11 cellular contexts compared by ENCODE assay signal in genomic region chr11:77038825-77039326, GRCh38. TPM values are rescaled to one million over a fixed set of nuclear protein-coding genes. Genes with fewer than 3 reads are reported as not detected.
DNase-seq lines count a peak whose midpoint lies in the region; ATAC-seq and TF ChIP-seq lines count a peak whose summit lies in the region.
"Had no signal": no experiment of that assay in that cellular context is flagged by ENCODE, and none has a peak within 500 bp of the region (broad histone marks: within the 10 kb centered on the region; RNA-seq: fewer than 3 reads in every experiment).

No MANE protein-coding gene starts in this region.

- ATAC-seq in GM19395 (IDR thresholded peaks at IDR 0.05; ENCODE audit: unreplicated experiment), result peak; percentile 64

- no peaks in the 10 kb centered on the region for H3K36me3 ChIP-seq in OCI-LY7 (ENCODE audit: insufficient read depth, low read length)
- H3K36me3 ChIP-seq: heart left ventricle had no signal

- TF ChIP-seq CTCF in mesothelial cell of epicardium (IDR thresholded peaks at IDR 0.05; ENCODE audit: unreplicated experiment) (no peak), OCI-LY7 (conservative IDR thresholded peaks at IDR 0.05; ENCODE audit: low read length) (no peak), foreskin fibroblast (IDR thresholded peaks at IDR 0.05; ENCODE audit: low read depth, low read length) (no peak)

- H3K36me3 Mint-ChIP-seq in mesothelial cell of epicardium, result no peaks in the 10 kb centered on the region

- no peak overlapping the region for H3K27ac Mint-ChIP-seq in mesothelial cell of epicardium

- H3K9me3 Mint-ChIP-seq in mesothelial cell of epicardium, result no peaks in the 10 kb centered on the region

- H3K9me2 ChIP-seq in OCI-LY7 (ENCODE audit: insufficient read depth, low read length), result no peaks in the 10 kb centered on the region

- no peak overlapping the region for H3K4me2 ChIP-seq in OCI-LY7 (ENCODE audit: low read length)

- no peaks in the 10 kb centered on the region for H3K9me3 ChIP-seq in OCI-LY7 (ENCODE audit: low read length)
- H3K9me3 ChIP-seq: heart left ventricle had no signal

- peaks cover 54% of the 10 kb centered on the region for H3K27me3 Mint-ChIP-seq in mesothelial cell of epicardium (ENCODE audit: low read depth)

- CTCF ChIA-PET in OCI-LY7 (lab: Charles Lee; ENCODE audit: unreplicated experiment), result no interaction called here

- no peaks in the 10 kb centered on the region for H3K79me2 ChIP-seq in OCI-LY7 (ENCODE audit: insufficient read depth, low read depth, low read length)

- H3K4me1 Mint-ChIP-seq in mesothelial cell of epicardium, result peaks cover 19% of the 10 kb centered on the region

- BruUV-seq in OCI-LY7 (replicated peaks; lab: Mats Ljungman, UMichigan), result no TSS peak

- POLR2A ChIA-PET in OCI-LY7 (lab: Charles Lee), result interaction anchor here (0.7 kb wide), 1 partner anchor 678 kb away, joined by 3 read pairs; no protein-coding TSS in a partner anchor

- intact Hi-C loops in OCI-LY7 (cut with micrococcal nuclease; ENCODE audit: unreplicated experiment), result loop anchor here (5.0 kb wide), 1 partner anchor 117 kb away; no protein-coding TSS in a partner anchor

- H3K27ac ChIP-seq in OCI-LY7 (ENCODE audit: low read depth, low read length, poor library complexity, severe bottlenecking), result no peak overlapping the region
- H3K27ac ChIP-seq: heart left ventricle had no signal

- peak overlapping the region; percentile 16 for H3K4me3 Mint-ChIP-seq in mesothelial cell of epicardium

- DNase-seq in Caki2 (ENCODE audit: low read depth) (peak; percentile 45), RKO (ENCODE audit: low spot score) (peak; percentile 33), mesothelial cell of epicardium (ENCODE audit: low spot score in 2 of 2, unreplicated experiment in 2 of 2) (no peak), OCI-LY7 (ENCODE audit: low spot score) (no peak), GDM1 (lab: John Stamatoyannopoulos, UW) (no peak), foreskin fibroblast (no peak)
- no peak for DNase-seq in stimulated activated CD4-positive, alpha-beta T cell treated with anti-CD3 and anti-CD28 coated beads, Interleukin-4, amount 100 ng/mL, for 1 hour
- DNase-seq: heart left ventricle, NCI-H2171 treated with DMSO at 0.1 percent for 48 hours had no signal

- H3K4me3 ChIP-seq in OCI-LY7 (ENCODE audit: low read depth, low read length, poor library complexity, severe bottlenecking), result no peak overlapping the region
- no peak overlapping the region for H3K4me3 ChIP-seq in foreskin fibroblast (ENCODE audit: low read depth in 1 of 2, low read length in 2 of 2)

- no peaks in the 10 kb centered on the region for H4K20me1 ChIP-seq in OCI-LY7 (ENCODE audit: insufficient read depth, low read length)

- H2AFZ ChIP-seq in OCI-LY7 (ENCODE audit: low read length), result no peak overlapping the region

- H3K4me1 ChIP-seq in OCI-LY7 (ENCODE audit: insufficient read depth, low read length, poor library complexity, severe bottlenecking), result no peaks in the 10 kb centered on the region

- in situ Hi-C loops in Caki2 (cut with HindIII; ENCODE audit: low pct_unique_long_range_greater_than_20kb, low sequenced_read_pairs), result no loop called here

RNA-seq across cellular contexts. Expression of gene B3GNT6, which starts 4.7 kb away (rescaled TPM):
- total RNA-seq in Caki2 (2014; rRNA removed; shearing (Covaris generic); ENCODE audit: low replicate concordance), result not detected in 2 replicates
- not detected in 3 replicates for total RNA-seq in mesothelial cell of epicardium
- not detected in 2 replicates for total RNA-seq in OCI-LY7 (2014; rRNA removed; shearing (Covaris generic))
- not detected in 2 replicates for total RNA-seq in OCI-LY7 (2022)
- total RNA-seq: heart left ventricle, lung microvascular endothelial cell had no signal

RNA-seq across cellular contexts. Expression of gene CAPN5, which starts 27.9 kb away (rescaled TPM):
- total RNA-seq in Caki2 (2014; rRNA removed; shearing (Covaris generic); ENCODE audit: low replicate concordance), result 0.68 and 5.3 TPM in 2 replicates
- 16.1 to 18.3 TPM (median 16.5 TPM) in 3 replicates for total RNA-seq in mesothelial cell of epicardium
- 0.98 and 1.4 TPM in 2 replicates for total RNA-seq in OCI-LY7 (2014; rRNA removed; shearing (Covaris generic))
- total RNA-seq in OCI-LY7 (2022), result 1.5 TPM in 2 replicates

Comparison
In these comparisons a context has a peak if more than half of its experiments do, and no peak if none do; other contexts are left out.
1. DNase-seq: peak in Caki2 (single experiment) and RKO (single experiment); none in mesothelial cell of epicardium (0 of 2), OCI-LY7 (single experiment), stimulated activated CD4-positive, alpha-beta T cell treated with anti-CD3 and anti-CD28 coated beads, Interleukin-4, amount 100 ng/mL, for 1 hour (single experiment), GDM1 (single experiment) and foreskin fibroblast (0 of 2).